In the genomic region with DNA sequence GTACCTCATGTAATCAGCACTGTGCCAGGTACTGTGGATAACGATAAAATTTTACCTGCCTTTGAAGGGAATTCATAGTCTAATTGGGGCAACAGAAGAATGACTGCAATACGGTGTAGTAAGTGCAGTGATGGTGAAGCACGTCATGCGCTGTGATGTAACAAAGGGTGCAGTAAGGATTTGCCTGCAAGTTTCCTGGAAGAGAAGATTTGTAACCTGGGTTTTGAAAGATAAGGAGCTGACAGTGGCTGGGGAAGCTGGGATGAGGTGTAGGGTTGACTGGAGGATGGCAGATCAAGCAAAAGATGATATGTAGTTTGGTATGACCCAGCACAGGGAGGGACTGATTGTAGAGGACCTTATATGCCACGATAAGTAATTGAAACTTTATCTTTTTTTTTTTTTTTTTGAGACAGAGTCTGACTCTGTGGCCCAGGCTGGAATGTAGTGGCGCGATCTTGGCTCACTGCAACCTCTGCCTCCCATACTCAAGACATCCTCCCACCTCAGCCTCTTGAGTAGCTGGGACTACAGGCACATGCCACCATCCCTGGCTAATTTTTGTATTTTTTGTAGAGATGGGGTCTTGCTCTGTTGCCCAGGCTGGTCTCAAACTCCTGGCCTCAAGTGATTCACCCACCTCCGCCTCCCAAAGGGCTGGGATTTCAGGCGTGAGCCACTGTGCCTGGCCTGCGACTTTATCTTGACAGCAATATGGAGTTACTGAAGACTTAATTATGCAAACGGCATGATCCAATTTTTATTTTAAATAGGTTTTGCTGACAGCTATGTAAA, we compare ENCODE assay signal across 22 cellular contexts. TPM values are rescaled to one million over a fixed set of nuclear protein-coding genes. Genes with fewer than 3 reads are reported as not detected.
DNase-seq lines count a peak whose midpoint lies in the region; ATAC-seq, FAIRE-seq and TF ChIP-seq lines count a peak whose summit lies in the region.
"Had no signal": no experiment of that assay in that cellular context is flagged by ENCODE, and none has a peak within 500 bp of the region (broad histone marks: within the 10 kb centered on the region; RNA-seq: fewer than 3 reads in every experiment).

No MANE protein-coding gene starts in this region.

- BruUV-seq in IMR-90 (replicated peaks; lab: Mats Ljungman, UMichigan) (no TSS peak), K562 (replicated peaks; lab: Mats Ljungman, UMichigan) (no TSS peak)

- peak; percentile 54; the same call in 1 of the 2 replicates for TF ChIP-seq EP300 in K562 (IDR thresholded peaks at IDR 0.05; ENCODE audit: low read length)

- H3K27ac Mint-ChIP-seq in activated naive CD4-positive, alpha-beta T cell treated with anti-CD3 and anti-CD28 coated beads, Interleukin-2, amount 50 U/mL, for 72 hours, result no peak overlapping the region
- H3K27ac Mint-ChIP-seq: CD4-positive, CD25-positive, alpha-beta regulatory T cell had no signal

- H3K9ac ChIP-seq in IMR-90 (ENCODE audit: low read depth, low read length) (no peak overlapping the region), K562 (ENCODE audit: insufficient read depth in 1 of 2, low read depth in 2 of 2, low read length in 2 of 2) (no peak overlapping the region), mesenchymal stem cell (ENCODE audit: low read length) (no peak overlapping the region)

- H3K4me3 ChIP-seq in IMR-90 (ENCODE audit: insufficient read depth, low read depth, low read length) (no peak overlapping the region), K562 (no peak overlapping the region), mesenchymal stem cell (ENCODE audit: insufficient read depth in 1 of 2, low read depth in 1 of 2, low read length in 2 of 2) (no peak overlapping the region)
- H3K4me3 ChIP-seq: GM12878 had no signal

- H3K23ac ChIP-seq in IMR-90 (ENCODE audit: low read depth, low read length) (no peak overlapping the region), mesenchymal stem cell (ENCODE audit: low read length in 2 of 2) (no peak overlapping the region)

- H3K27me3 ChIP-seq in IMR-90 (ENCODE audit: control insufficient read depth, insufficient read depth, low read length) (no peaks in the 10 kb centered on the region), K562 (ENCODE audit: control insufficient read depth in 2 of 2, insufficient read depth in 2 of 2, low read length in 2 of 2) (no peaks in the 10 kb centered on the region), mesenchymal stem cell (ENCODE audit: control insufficient read depth in 1 of 2, insufficient read depth in 1 of 2, low read length in 2 of 2) (no peaks in the 10 kb centered on the region)
- H3K27me3 ChIP-seq: BE2C had no signal

- peak overlapping the region; percentile 44 for H2AFZ ChIP-seq in IMR-90 (replicated peaks; ENCODE audit: low read length, poor library complexity)
- H2AFZ ChIP-seq in K562 (ENCODE audit: low read depth, low read length), result no peak overlapping the region
- H2AFZ ChIP-seq in mesenchymal stem cell (ENCODE audit: low read depth, low read length), result no peak overlapping the region

- no peak overlapping the region for H3K4me2 ChIP-seq in IMR-90 (ENCODE audit: low read depth, low read length)
- no peak overlapping the region for H3K4me2 ChIP-seq in K562 (ENCODE audit: insufficient read depth, low read length)
- no peak overlapping the region for H3K4me2 ChIP-seq in mesenchymal stem cell (ENCODE audit: low read length, poor library complexity, severe bottlenecking)

- H3K18ac ChIP-seq in IMR-90 (ENCODE audit: low read depth, low read length) (0 out of 2 replicates have a peak overlapping the region, but pooled peaks have one; percentile 18), mesenchymal stem cell (ENCODE audit: low read depth in 1 of 2, low read length in 2 of 2) (no peak overlapping the region)

- peak; percentile 86 for FAIRE-seq in K562 (lab: Jason Lieb, UNC)
- FAIRE-seq in frontal cortex (lab: Jason Lieb, UNC), result no peak
- FAIRE-seq: A204.1, GM12878, H1 had no signal

- WGBS in IMR-90 (ENCODE audit: extremely low coverage in 2 of 2, insufficient read length in 1 of 2), 2 experiments, result 92% methylated on average over 5 of the region's 11 CpGs; no CpG with 5 or more reads in 1 of the 2 experiments
- WGBS in K562 (ENCODE audit: insufficient coverage, low coverage, missing lambda C conversion rate), result 22% methylated on average over 11 of the region's 11 CpGs
- 98% methylated on average over 8 of the region's 11 CpGs for WGBS in mesenchymal stem cell

- no peak overlapping the region for H2BK20ac ChIP-seq in IMR-90 (ENCODE audit: low read depth, low read length)

- no peak overlapping the region for H2BK5ac ChIP-seq in IMR-90 (ENCODE audit: low read depth, low read length, poor library complexity, severe bottlenecking)
- no peak overlapping the region for H2BK5ac ChIP-seq in mesenchymal stem cell (ENCODE audit: low read depth, low read length, poor library complexity, severe bottlenecking)

- in situ Hi-C loops in IMR-90 (cut with MboI; ENCODE audit: low sequenced_read_pairs) (no loop called here), K562 (cut with MboI) (no loop called here)

- H3K56ac ChIP-seq in IMR-90 (ENCODE audit: extremely low read depth, insufficient read depth, low read length), result no peak overlapping the region

- no peak for ATAC-seq in IMR-90 (ENCODE audit: low read depth)
- ATAC-seq in K562, result peak; percentile 84
- ATAC-seq in activated naive CD4-positive, alpha-beta T cell treated with anti-CD3 and anti-CD28 coated beads, Interleukin-2, amount 50 U/mL, for 72 hours, result no peak
- ATAC-seq: GM12878 had no signal

- no peak for TF ChIP-seq CTCF in IMR-90 (conservative IDR thresholded peaks at IDR 0.05; ENCODE audit: low read depth, low read length)
- no peak for TF ChIP-seq CTCF in K562 (IDR thresholded peaks at IDR 0.05 in 2 of 3, conservative IDR thresholded peaks at IDR 0.05 in 1 of 3; ENCODE audit: insufficient read depth in 2 of 3, low read depth in 1 of 3, low read length in 3 of 3)

- H2AK5ac ChIP-seq in IMR-90 (ENCODE audit: low read depth, low read length) (peak overlapping the region; percentile 27; the same call in 1 of the 2 replicates), mesenchymal stem cell (ENCODE audit: low read length, severe bottlenecking) (no peak overlapping the region)

- H3K14ac ChIP-seq in IMR-90 (replicated peaks; ENCODE audit: low read depth, low read length), result no peak overlapping the region
- H3K14ac ChIP-seq in mesenchymal stem cell (ENCODE audit: low read length in 2 of 2), result no peak overlapping the region

- H4K20me1 ChIP-seq in IMR-90 (ENCODE audit: insufficient read depth, low read length) (no peaks in the 10 kb centered on the region), K562 (replicated peaks; ENCODE audit: control insufficient read depth, insufficient read depth, low read length) (peaks cover 5% of the 10 kb centered on the region; the same call in 1 of the 2 replicates)

- H3K4ac ChIP-seq in IMR-90 (ENCODE audit: low read depth, low read length), result peak overlapping the region; percentile 71
- H3K4ac ChIP-seq in mesenchymal stem cell (ENCODE audit: low read depth in 1 of 2, low read length in 2 of 2), result no peak overlapping the region

- no peaks in the 10 kb centered on the region for H3K36me3 Mint-ChIP-seq in activated naive CD4-positive, alpha-beta T cell treated with anti-CD3 and anti-CD28 coated beads, Interleukin-2, amount 50 U/mL, for 72 hours

- intact Hi-C loops in IMR-90 (cut with micrococcal nuclease) (no loop called here), K562 (cut with micrococcal nuclease) (no loop called here)

- H3K9me3 ChIP-seq in IMR-90 (ENCODE audit: control insufficient read depth, insufficient read depth, low read length), result no peaks in the 10 kb centered on the region
- H3K9me3 ChIP-seq in K562 (replicated peaks; ENCODE audit: control insufficient read depth, insufficient read depth, low read depth, low read length), result no peaks in the 10 kb centered on the region
- no peaks in the 10 kb centered on the region for H3K9me3 ChIP-seq in mesenchymal stem cell (ENCODE audit: control insufficient read depth, low read length)
- H3K9me3 ChIP-seq: BE2C had no signal

- H4K91ac ChIP-seq in IMR-90 (ENCODE audit: insufficient read depth, low read depth, low read length) (0 out of 2 replicates have a peak overlapping the region, but pooled peaks have one; percentile 70), mesenchymal stem cell (ENCODE audit: low read length) (peak overlapping the region; percentile 27)

- POLR2A ChIA-PET in IMR-90 (lab: Charles Lee; ENCODE audit: unreplicated experiment), result no interaction called here
- POLR2A ChIA-PET in K562 (lab: Yijun Ruan, JAX), result interaction anchor here (0.7 to 1.5 kb wide), 7 partner anchors 8 to 70 kb away, joined by 3 to 9 read pairs (median 4); partner anchors contain the start of genes SDHD and TIMM8B

- dilution Hi-C loops in IMR-90 (cut with HindIII; ENCODE audit: low sequenced_read_pairs, unreplicated experiment), result no loop called here

- H3K79me1 ChIP-seq in IMR-90 (ENCODE audit: low read depth in 1 of 2, low read length in 2 of 2), result peaks cover 14 to 25% of the 10 kb centered on the region in 2 experiments; a peak in 3 of 4 replicates
- H3K79me1 ChIP-seq in mesenchymal stem cell (replicated peaks; ENCODE audit: low read length, poor library complexity, severe bottlenecking), result peaks cover 2% of the 10 kb centered on the region

- H3K27ac ChIP-seq in IMR-90 (ENCODE audit: insufficient read depth, low read length) (no peak overlapping the region), K562 (ENCODE audit: extremely low read depth, low read depth, low read length) (no peak overlapping the region), mesenchymal stem cell (ENCODE audit: low read length, poor library complexity, severe bottlenecking) (no peak overlapping the region)
- H3K27ac ChIP-seq: HL-60 had no signal

- no peak overlapping the region for H2AK9ac ChIP-seq in IMR-90 (replicated peaks; ENCODE audit: low read depth, low read length, poor library complexity)

- TF ChIP-seq RAD21 in IMR-90 (IDR thresholded peaks at IDR 0.05; ENCODE audit: low read length) (no peak), K562 (CRISPR knock-in tag; conservative IDR thresholded peaks at IDR 0.05 in 1 of 2, IDR thresholded peaks at IDR 0.05 in 1 of 2) (no peak)

- no peak overlapping the region for H2BK12ac ChIP-seq in mesenchymal stem cell (ENCODE audit: low read length in 2 of 2)

- no peak for DNase-seq in IMR-90
- DNase-seq in K562 (ENCODE audit: extremely low read depth in 1 of 4, low spot score in 3 of 4), result peak; percentile 33 to 81 (median 58)
- no peak for DNase-seq in mesenchymal stem cell
- DNase-seq in frontal cortex (ENCODE audit: low spot score in 2 of 2), result no peak
- no peak for DNase-seq in NCI-H2107 (lab: John Stamatoyannopoulos, UW)
- DNase-seq in activated naive CD4-positive, alpha-beta T cell treated with anti-CD3 and anti-CD28 coated beads, Interleukin-2, amount 50 U/mL, for 72 hours (ENCODE audit: low spot score in 2 of 2), result no peak
- DNase-seq: ACHN; BE2C; C1 segment of cervical spinal cord; CD4-positive, CD25-positive, alpha-beta regulatory T cell; CD8-positive, alpha-beta memory T cell; COR-L47; DMS 273 treated with DMSO at 0.1 percent for 48 hours; DMS53; DND-41; EL; H9 had no signal

- H3K36me3 ChIP-seq in IMR-90 (ENCODE audit: control insufficient read depth, insufficient read depth, low read length), result peaks cover 10% of the 10 kb centered on the region
- peaks cover 33% of the 10 kb centered on the region for H3K36me3 ChIP-seq in K562 (ENCODE audit: control insufficient read depth, insufficient read depth, low read length)
- peaks cover 8 to 44% of the 10 kb centered on the region in 2 experiments for H3K36me3 ChIP-seq in mesenchymal stem cell (ENCODE audit: control insufficient read depth in 1 of 2, insufficient read depth in 2 of 2, low read depth in 1 of 2, low read length in 2 of 2)

- H3K9me3 Mint-ChIP-seq in activated naive CD4-positive, alpha-beta T cell treated with anti-CD3 and anti-CD28 coated beads, Interleukin-2, amount 50 U/mL, for 72 hours, result no peaks in the 10 kb centered on the region
- H3K9me3 Mint-ChIP-seq: CD4-positive, CD25-positive, alpha-beta regulatory T cell; CD8-positive, alpha-beta memory T cell; H9; IgD-negative memory B cell had no signal

- no peaks in the 10 kb centered on the region for H3K79me2 ChIP-seq in K562 (ENCODE audit: control insufficient read depth, insufficient read depth, low read length)

- CTCF ChIA-PET in IMR-90 (lab: Yijun Ruan, JAX) (interaction anchor here (0.6 to 0.7 kb wide), 4 partner anchors 16 to 403 kb away, joined by 3 to 5 read pairs (median 4); no protein-coding TSS in a partner anchor), K562 (lab: Yijun Ruan, JAX; ENCODE audit: low intra/inter-chr PET ratio) (no interaction called here)

- peak overlapping the region; percentile 26; the same call in 1 of the 3 replicates for H2BK15ac ChIP-seq in IMR-90 (ENCODE audit: low read depth, low read length)
- no peak overlapping the region for H2BK15ac ChIP-seq in mesenchymal stem cell (ENCODE audit: low read depth, poor library complexity, severe bottlenecking)

- H4K8ac ChIP-seq in IMR-90 (ENCODE audit: low read depth in 2 of 2, low read length in 2 of 2), result no peak overlapping the region; a peak in 2 of 4 replicates
- H4K8ac ChIP-seq in mesenchymal stem cell (ENCODE audit: low read length), result no peak overlapping the region

- peak overlapping the region; percentile 45; the same call in 1 of the 2 replicates for H2BK120ac ChIP-seq in IMR-90 (ENCODE audit: low read depth, low read length)
- H2BK120ac ChIP-seq in mesenchymal stem cell (ENCODE audit: low read depth, low read length), result no peak overlapping the region

- H4K5ac ChIP-seq in IMR-90 (ENCODE audit: low read depth, low read length), result no peak overlapping the region; the same call in 1 of the 2 replicates

- peaks cover 15% of the 10 kb centered on the region; the same call in 1 of the 2 replicates for H3K9me1 ChIP-seq in IMR-90 (ENCODE audit: insufficient read depth, low read length)
- no peaks in the 10 kb centered on the region for H3K9me1 ChIP-seq in K562 (ENCODE audit: control insufficient read depth, insufficient read depth, low read length)

- TF ChIP-seq POLR2A in IMR-90 (IDR thresholded peaks at IDR 0.05; ENCODE audit: low read depth, low read length) (no peak), K562 (conservative IDR thresholded peaks at IDR 0.05) (no peak)

- H3K4me1 ChIP-seq in IMR-90 (ENCODE audit: control insufficient read depth, insufficient read depth, low read length) (peaks cover 21% of the 10 kb centered on the region), K562 (replicated peaks in 1 of 2; ENCODE audit: control insufficient read depth in 2 of 2, insufficient read depth in 2 of 2, low read length in 2 of 2) (peaks cover 12 to 14% of the 10 kb centered on the region in 2 experiments; a peak in 4 of 5 replicates), mesenchymal stem cell (ENCODE audit: control insufficient read depth, insufficient read depth, low read depth, low read length) (no peaks in the 10 kb centered on the region)
- H3K4me1 ChIP-seq: BE2C had no signal

RNA-seq across cellular contexts. Expression of gene SDHD, which starts 11.3 kb away (rescaled TPM):
- total RNA-seq in IMR-90 (2012; rRNA removed), result 83.2 and 130 TPM in 2 replicates
- polyA plus RNA-seq in IMR-90 (2012; rRNA removed), result 165 and 166 TPM in 2 replicates
- polyA plus RNA-seq in IMR-90 (2012; cell fraction: cytosol; rRNA removed), result 28.8 and 42.1 TPM in 2 replicates
- 26.7 and 38.4 TPM in 2 replicates for polyA plus RNA-seq in IMR-90 (2012; cell fraction: nucleus; rRNA removed; ENCODE audit: low replicate concordance)
- 36.9 and 54.3 TPM in 2 replicates for total RNA-seq in K562 (2011; cell fraction: chromatin; rRNA removed; ENCODE audit: low replicate concordance)
- 66.0 and 67.4 TPM in 2 replicates for total RNA-seq in K562 (2011; cell fraction: nucleolus; rRNA removed)
- 67.2 and 80.8 TPM in 2 replicates for total RNA-seq in K562 (2011; cell fraction: nucleoplasm; rRNA removed)
- 117 and 150 TPM in 2 replicates for total RNA-seq in K562 (2014; rRNA removed)
- total RNA-seq in K562 (2014; rRNA removed; fragmentation: Illumina TruSeq; extraction: Trizol), result 239 and 242 TPM in 2 replicates
- total RNA-seq in K562 (2015; rRNA removed; fragmentation: Illumina TruSeq; extraction: Trizol), result 156 and 174 TPM in 2 replicates
- total RNA-seq in K562 (2021), result 176 and 197 TPM in 2 replicates
- 276 and 303 TPM in 2 replicates for polyA plus RNA-seq in K562 (2011; rRNA removed)
- polyA plus RNA-seq in K562 (2011; cell fraction: cytosol; rRNA removed), result 544 and 575 TPM in 2 replicates
- 122 and 139 TPM in 2 replicates for polyA plus RNA-seq in K562 (2011; cell fraction: nucleus; rRNA removed)
- polyA plus RNA-seq in K562 (2012), result 150 and 211 TPM in 2 replicates
- 201 and 215 TPM in 2 replicates for polyA plus RNA-seq in K562 (2014; fragmentation: Illumina TruSeq; extraction: Trizol)
- polyA plus RNA-seq in K562 (2014; fragmentation: Nextera tagmentation; extraction: Ambion mirVana), result 1,000 to 10,000 TPM; 1,105 to 1,225 TPM
- polyA plus RNA-seq in K562 (2014; rRNA removed), result 215 and 243 TPM in 2 replicates
- polyA minus RNA-seq in K562 (2011; rRNA and poly(A)+ RNA removed), result 281 and 364 TPM in 2 replicates
- 120 and 142 TPM in 2 replicates for polyA minus RNA-seq in K562 (2011; cell fraction: cytosol; rRNA and poly(A)+ RNA removed)
- polyA minus RNA-seq in K562 (2011; cell fraction: nucleus; rRNA and poly(A)+ RNA removed), result 27.1 and 46.9 TPM in 2 replicates
- 59.5 TPM for polyA plus RNA-seq in mesenchymal stem cell (2013, experiment 1 of 2)
- 62.1 TPM for polyA plus RNA-seq in mesenchymal stem cell (2013, experiment 2 of 2)
- 73.8 TPM for total RNA-seq in frontal cortex
- total RNA-seq in activated naive CD4-positive, alpha-beta T cell treated with anti-CD3 and anti-CD28 coated beads, Interleukin-2, amount 50 U/mL, for 72 hours, result 100 to 1,000 TPM; 106 to 115 TPM

RNA-seq across cellular contexts. Expression of gene TIMM8B, which starts 11.4 kb away (rescaled TPM):
- total RNA-seq in IMR-90 (2012; rRNA removed) (35.5 and 48.9 TPM in 2 replicates), K562 (2014; rRNA removed) (145 and 209 TPM in 2 replicates), K562 (2014; rRNA removed; fragmentation: Illumina TruSeq; extraction: Trizol) (108 and 117 TPM in 2 replicates), K562 (2015; rRNA removed; fragmentation: Illumina TruSeq; extraction: Trizol) (106 and 117 TPM in 2 replicates), K562 (2021) (104 and 113 TPM in 2 replicates), frontal cortex (51.0 TPM)
- polyA plus RNA-seq in IMR-90 (2012; rRNA removed) (103 and 119 TPM in 2 replicates), K562 (2011; rRNA removed) (124 and 175 TPM in 2 replicates), K562 (2014; fragmentation: Illumina TruSeq; extraction: Trizol) (95.8 and 105 TPM in 2 replicates), K562 (2014; fragmentation: Nextera tagmentation; extraction: Ambion mirVana) (100 to 1,000 TPM; 325 to 338 TPM), K562 (2014; rRNA removed) (200 and 208 TPM in 2 replicates)
- polyA plus RNA-seq in IMR-90 (2012; cell fraction: cytosol; rRNA removed), result 51.4 and 105 TPM in 2 replicates
- 11.7 and 25.7 TPM in 2 replicates for polyA plus RNA-seq in IMR-90 (2012; cell fraction: nucleus; rRNA removed; ENCODE audit: low replicate concordance)
- total RNA-seq in K562 (2011; cell fraction: chromatin; rRNA removed; ENCODE audit: low replicate concordance), result 15.0 and 19.8 TPM in 2 replicates
- 27.7 and 34.7 TPM in 2 replicates for total RNA-seq in K562 (2011; cell fraction: nucleolus; rRNA removed)
- 27.4 and 37.3 TPM in 2 replicates for total RNA-seq in K562 (2011; cell fraction: nucleoplasm; rRNA removed)
- polyA plus RNA-seq in K562 (2011; cell fraction: cytosol; rRNA removed), result 126 and 165 TPM in 2 replicates
- polyA plus RNA-seq in K562 (2011; cell fraction: nucleus; rRNA removed), result 89.6 and 91.5 TPM in 2 replicates
- polyA plus RNA-seq in K562 (2012), result 85.4 and 177 TPM in 2 replicates
- polyA minus RNA-seq in K562 (2011; rRNA and poly(A)+ RNA removed), result 41.4 and 45.7 TPM in 2 replicates
- polyA minus RNA-seq in K562 (2011; cell fraction: cytosol; rRNA and poly(A)+ RNA removed), result 14.5 and 20.1 TPM in 2 replicates
- polyA minus RNA-seq in K562 (2011; cell fraction: nucleus; rRNA and poly(A)+ RNA removed), result 17.5 and 27.4 TPM in 2 replicates
- 139 TPM for polyA plus RNA-seq in mesenchymal stem cell (2013, experiment 1 of 2)
- 138 TPM for polyA plus RNA-seq in mesenchymal stem cell (2013, experiment 2 of 2)
- 10 to 100 TPM; 33.5 to 49.4 TPM for total RNA-seq in activated naive CD4-positive, alpha-beta T cell treated with anti-CD3 and anti-CD28 coated beads, Interleukin-2, amount 50 U/mL, for 72 hours

RNA-seq across cellular contexts. Expression of gene NKAPD1, which starts 23.8 kb away (rescaled TPM):
- 17.2 and 24.4 TPM in 2 replicates for total RNA-seq in IMR-90 (2012; rRNA removed)
- polyA plus RNA-seq in IMR-90 (2012; rRNA removed), result 7.1 and 8.4 TPM in 2 replicates
- polyA plus RNA-seq in IMR-90 (2012; cell fraction: cytosol; rRNA removed), result 2.1 and 2.5 TPM in 2 replicates
- polyA plus RNA-seq in IMR-90 (2012; cell fraction: nucleus; rRNA removed; ENCODE audit: low replicate concordance), result 1.3 and 4.8 TPM in 2 replicates
- total RNA-seq in K562 (2011; cell fraction: chromatin; rRNA removed; ENCODE audit: low replicate concordance), result 13.4 and 33.1 TPM in 2 replicates
- 11.7 and 11.8 TPM in 2 replicates for total RNA-seq in K562 (2011; cell fraction: nucleolus; rRNA removed)
- total RNA-seq in K562 (2011; cell fraction: nucleoplasm; rRNA removed), result 20.8 and 32.0 TPM in 2 replicates
- total RNA-seq in K562 (2014; rRNA removed), result 26.8 and 28.2 TPM in 2 replicates
- total RNA-seq in K562 (2014; rRNA removed; fragmentation: Illumina TruSeq; extraction: Trizol), result 49.7 and 62.0 TPM in 2 replicates
- total RNA-seq in K562 (2015; rRNA removed; fragmentation: Illumina TruSeq; extraction: Trizol), result 54.1 and 56.6 TPM in 2 replicates
- total RNA-seq in K562 (2021), result 25.7 and 28.1 TPM in 2 replicates
- 21.8 and 31.9 TPM in 2 replicates for polyA plus RNA-seq in K562 (2011; rRNA removed)
- polyA plus RNA-seq in K562 (2011; cell fraction: cytosol; rRNA removed), result 6.6 and 11.7 TPM in 2 replicates
- polyA plus RNA-seq in K562 (2011; cell fraction: nucleus; rRNA removed), result 16.0 and 17.8 TPM in 2 replicates
- polyA plus RNA-seq in K562 (2012), result 25.6 and 27.9 TPM in 2 replicates
- 50.7 and 73.5 TPM in 2 replicates for polyA plus RNA-seq in K562 (2014; fragmentation: Illumina TruSeq; extraction: Trizol)
- polyA plus RNA-seq in K562 (2014; fragmentation: Nextera tagmentation; extraction: Ambion mirVana), result 10 to 100 TPM; 14.1 to 18.3 TPM
- 29.3 and 45.9 TPM in 2 replicates for polyA plus RNA-seq in K562 (2014; rRNA removed)
- 36.4 and 38.6 TPM in 2 replicates for polyA minus RNA-seq in K562 (2011; rRNA and poly(A)+ RNA removed)
- polyA minus RNA-seq in K562 (2011; cell fraction: cytosol; rRNA and poly(A)+ RNA removed), result 8.2 and 19.0 TPM in 2 replicates
- 12.9 and 21.2 TPM in 2 replicates for polyA minus RNA-seq in K562 (2011; cell fraction: nucleus; rRNA and poly(A)+ RNA removed)
- polyA plus RNA-seq in mesenchymal stem cell (2013, experiment 1 of 2), result 51.1 TPM
- 52.5 TPM for polyA plus RNA-seq in mesenchymal stem cell (2013, experiment 2 of 2)
- total RNA-seq in frontal cortex, result 46.9 TPM
- 10 to 100 TPM; 16.9 to 20.1 TPM for total RNA-seq in activated naive CD4-positive, alpha-beta T cell treated with anti-CD3 and anti-CD28 coated beads, Interleukin-2, amount 50 U/mL, for 72 hours

RNA-seq across cellular contexts. Expression of gene PIH1D2, which starts 24.1 kb away (rescaled TPM):
- total RNA-seq in IMR-90 (2012; rRNA removed), result 1.1 and 2.2 TPM in 2 replicates
- polyA plus RNA-seq in IMR-90 (2012; rRNA removed), result 0.89 and 1.1 TPM in 2 replicates
- 0.13 and 0.23 TPM in 2 replicates for polyA plus RNA-seq in IMR-90 (2012; cell fraction: cytosol; rRNA removed)
- polyA plus RNA-seq in IMR-90 (2012; cell fraction: nucleus; rRNA removed; ENCODE audit: low replicate concordance), result 0.13 and 1.3 TPM in 2 replicates
- 0.97 and 1.5 TPM in 2 replicates for total RNA-seq in K562 (2011; cell fraction: chromatin; rRNA removed; ENCODE audit: low replicate concordance)
- total RNA-seq in K562 (2011; cell fraction: nucleolus; rRNA removed), result 0.79 and 1.3 TPM in 2 replicates
- total RNA-seq in K562 (2011; cell fraction: nucleoplasm; rRNA removed), result 1.0 and 1.9 TPM in 2 replicates
- total RNA-seq in K562 (2014; rRNA removed), result 1.5 and 2.1 TPM in 2 replicates
- 3.3 and 3.5 TPM in 2 replicates for total RNA-seq in K562 (2014; rRNA removed; fragmentation: Illumina TruSeq; extraction: Trizol)
- total RNA-seq in K562 (2015; rRNA removed; fragmentation: Illumina TruSeq; extraction: Trizol), result 1.7 and 3.0 TPM in 2 replicates
- total RNA-seq in K562 (2021), result 1.3 and 1.5 TPM in 2 replicates
- 1.8 and 3.8 TPM in 2 replicates for polyA plus RNA-seq in K562 (2011; rRNA removed)
- 0.68 and 0.69 TPM in 2 replicates for polyA plus RNA-seq in K562 (2011; cell fraction: cytosol; rRNA removed)
- polyA plus RNA-seq in K562 (2011; cell fraction: nucleus; rRNA removed), result 1.8 and 2.5 TPM in 2 replicates
- polyA plus RNA-seq in K562 (2012), result 1.6 and 1.8 TPM in 2 replicates
- 2.5 and 2.8 TPM in 2 replicates for polyA plus RNA-seq in K562 (2014; fragmentation: Illumina TruSeq; extraction: Trizol)
- polyA plus RNA-seq in K562 (2014; fragmentation: Nextera tagmentation; extraction: Ambion mirVana), result 1 to 10 TPM; 3.9 to 5.4 TPM
- polyA plus RNA-seq in K562 (2014; rRNA removed), result 1.2 and 1.6 TPM in 2 replicates
- 1.4 and 1.5 TPM in 2 replicates for polyA minus RNA-seq in K562 (2011; rRNA and poly(A)+ RNA removed)
- 0.86 TPM in 1 of 2 replicates, not detected in the other for polyA minus RNA-seq in K562 (2011; cell fraction: cytosol; rRNA and poly(A)+ RNA removed)
- polyA minus RNA-seq in K562 (2011; cell fraction: nucleus; rRNA and poly(A)+ RNA removed), result 0.67 and 0.81 TPM in 2 replicates
- 1.1 TPM for polyA plus RNA-seq in mesenchymal stem cell (2013, experiment 1 of 2)
- polyA plus RNA-seq in mesenchymal stem cell (2013, experiment 2 of 2), result 1.9 TPM
- total RNA-seq in frontal cortex, result 2.9 TPM
- 1 to 10 TPM; 1.2 to 2.5 TPM for total RNA-seq in activated naive CD4-positive, alpha-beta T cell treated with anti-CD3 and anti-CD28 coated beads, Interleukin-2, amount 50 U/mL, for 72 hours
- polyA plus RNA-seq: CD4-positive, CD25-positive, alpha-beta regulatory T cell; CD8-positive, alpha-beta memory T cell; IgD-negative memory B cell had no signal

Comparison
In these comparisons a context has a peak if more than half of its experiments do, and no peak if none do; other contexts are left out.
1. DNase-seq: peak in K562 (4 of 4); none in IMR-90 (single experiment), mesenchymal stem cell (single experiment), frontal cortex (0 of 2), NCI-H2107 (single experiment) and activated naive CD4-positive, alpha-beta T cell treated with anti-CD3 and anti-CD28 coated beads, Interleukin-2, amount 50 U/mL, for 72 hours (0 of 2).